ENCODE assay signal across 8 cellular contexts in genomic region chr4:55345980-55346850, GRCh38. TPM values are rescaled to one million over a fixed set of nuclear protein-coding genes. Genes with fewer than 3 reads are reported as not detected.
A peak's percentile ranks its signal among the peaks of the same experiment; 100 is the strongest.
DNase-seq lines count a peak whose midpoint lies in the region; ATAC-seq and TF ChIP-seq lines count a peak whose summit lies in the region.

TSS of gene SRD5A3 (plus strand) at chr4:55346242. CDS start at chr4:55346337, 95 bp downstream.

- no peaks in the 10 kb centered on the region for H3K36me3 ChIP-seq in upper lobe of left lung

- peak; percentile 85 for DNase-seq in NAMALWA (ENCODE audit: low spot score)
- DNase-seq in SW 1271 (lab: John Stamatoyannopoulos, UW) = peak; percentile 48 to 65
- peak; percentile 61 for DNase-seq in activated naive CD8-positive, alpha-beta T cell treated with anti-CD3 and anti-CD28 coated beads, Interleukin-2, amount 50 U/mL, for 16 hours (ENCODE audit: low read depth, low spot score)
- peak; percentile 93 for DNase-seq in cardiac septum (ENCODE audit: low spot score)
- peak; percentile 67 to 97 (median 80) for DNase-seq in posterior cingulate gyrus
- peak; percentile 88 to 99 for DNase-seq in upper lobe of left lung

- no peaks in the 10 kb centered on the region for H3K27me3 ChIP-seq in upper lobe of left lung

- WGBS in upper lobe of left lung, 2 donors = 1% methylated on average over 16 to 20 of the region's 95 CpGs

- H3K9me3 ChIP-seq in upper lobe of left lung = no peaks in the 10 kb centered on the region

- peak within 1 kb of the TSS; percentile 92 to 97 (median 95) for H3K27ac ChIP-seq in upper lobe of left lung

- H3K4me1 ChIP-seq in upper lobe of left lung = peaks cover 20 to 27% (median 23%) of the 10 kb centered on the region in 4 donors

- peak within 1 kb of the TSS; percentile 51 to 91 (median 65) for H3K4me3 ChIP-seq in upper lobe of left lung

- ATAC-seq in HG02571 (IDR thresholded peaks at IDR 0.05; ENCODE audit: unreplicated experiment) (peak; percentile 94), upper lobe of left lung (ENCODE audit: low FRiP score in 2 of 2) (peak; percentile 99)

- no peak for TF ChIP-seq EP300 in upper lobe of left lung (IDR thresholded peaks at IDR 0.05)

- peak in 2 of 4 donors; percentile 64 to 83 for TF ChIP-seq POLR2A in upper lobe of left lung (IDR thresholded peaks at IDR 0.05)

- TF ChIP-seq CTCF in GM12874 (IDR thresholded peaks at IDR 0.05; ENCODE audit: insufficient read depth, low read depth, low read length) = peak; percentile 92
- TF ChIP-seq CTCF in upper lobe of left lung (IDR thresholded peaks at IDR 0.05) = peak; percentile 93 to 99 (median 98)

- intact Hi-C loops in cardiac septum (cut with DNase I) (loop anchor here (1.0 to 5.0 kb wide), 3 partner anchors 49 to 506 kb away; partner anchors contain the start of genes CLOCK, EXOC1 and TMEM165), posterior cingulate gyrus (cut with DNase I) (loop anchor here (1.0 to 5.0 kb wide), 4 partner anchors 49 to 506 kb away; partner anchors contain the start of genes EXOC1 and TMEM165)

RNA-seq across cellular contexts. Expression of gene SRD5A3, which starts in this region (rescaled TPM):
- total RNA-seq in cardiac septum (7.3 TPM), upper lobe of left lung (10 to 100 TPM in 4 of 6 donors, 1 to 10 TPM in 2; 7.2 to 21.4 (median 13.0) TPM)

Comparison
In these comparisons a context has a peak if more than half of its experiments do, and no peak if none do; other contexts are left out.
1. Peak in every context shown above with its lines: DNase-seq, ATAC-seq, H3K4me3 ChIP-seq and H3K27ac ChIP-seq.